ENCODE assay signal across 24 cellular contexts in the genomic region with DNA sequence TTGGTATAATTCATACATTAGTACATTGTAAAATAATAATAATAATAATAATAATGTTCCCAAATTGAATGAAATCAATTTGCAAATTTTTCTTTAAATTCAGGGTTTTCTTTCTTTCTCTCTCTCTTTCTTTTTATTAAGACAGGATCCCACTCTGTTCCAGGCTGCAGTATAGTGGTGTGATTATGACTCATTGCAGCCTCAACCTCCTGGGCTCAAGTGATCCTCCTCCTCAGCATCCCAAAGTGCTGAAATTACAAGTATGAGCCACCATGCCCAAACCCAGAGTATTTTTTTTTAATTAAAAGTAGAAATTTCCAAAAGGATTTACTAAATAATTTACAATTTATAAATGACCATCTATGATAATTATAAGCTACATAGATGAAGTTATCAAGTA.
A peak's percentile ranks its signal among the peaks of the same experiment; 100 is the strongest.
DNase-seq lines count a peak whose midpoint lies in the region; FAIRE-seq and TF ChIP-seq lines count a peak whose summit lies in the region.
"Had no signal": no experiment of that assay in that cellular context is flagged by ENCODE, and none has a peak within 500 bp of the region (broad histone marks: within the 10 kb centered on the region; RNA-seq: fewer than 3 reads in every experiment).

No MANE protein-coding gene starts in this region.

- BruUV-seq in endothelial cell of umbilical vein (replicated peaks; lab: Mats Ljungman, UMichigan) = no TSS peak

- H3K9me1 ChIP-seq in endothelial cell of umbilical vein (replicated peaks; ENCODE audit: control insufficient read depth, extremely low read depth, insufficient read depth, low read length) = no peaks in the 10 kb centered on the region

- DNase-seq in EH (ENCODE audit: low read depth) = peak; percentile 32
- DNase-seq in RKO (ENCODE audit: low spot score) = peak; percentile 17
- no peak for DNase-seq in endothelial cell of umbilical vein (ENCODE audit: low read depth, low spot score)
- DNase-seq in kidney tubule cell (ENCODE audit: low spot score) = peak; percentile 19
- no peak for DNase-seq in stimulated activated CD4-positive, alpha-beta T cell treated with anti-CD3 and anti-CD28 coated beads, Interleukin-15, amount 100 ng/mL, for 24 hours
- no peak for DNase-seq in midbrain (lab: John Stamatoyannopoulos, UW)
- no peak for DNase-seq in ureter (ENCODE audit: low spot score)
- no peak for DNase-seq in esophagus squamous epithelium (lab: John Stamatoyannopoulos, UW)
- DNase-seq: activated CD4-positive, alpha-beta T cell treated with anti-CD3 and anti-CD28 coated beads for 48 hours; activated gamma-delta T cell treated with Interleukin-2 at 50 U/mL for 16 hours; activated T-cell treated with anti-CD3 and anti-CD28 coated beads, Interleukin-2, amount 50 U/mL, for 24 hours; DMS53; KG1; lower lobe of right lung; NCI-H146; NCI-H524; Peyer's patch; SJCRH30 had no signal

- H3K27me3 ChIP-seq in endothelial cell of umbilical vein (ENCODE audit: control insufficient read depth in 2 of 2, insufficient read depth in 2 of 2, low read length in 2 of 2) (no peaks in the 10 kb centered on the region), esophagus squamous epithelium (no peaks in the 10 kb centered on the region)
- H3K27me3 ChIP-seq: gastroesophageal sphincter, neural progenitor cell, Peyer's patch, SJCRH30 had no signal

- no peak overlapping the region for H3K27ac ChIP-seq in endothelial cell of umbilical vein (ENCODE audit: insufficient read depth, low read depth, low read length)
- H3K27ac ChIP-seq in esophagus squamous epithelium = no peak overlapping the region
- H3K27ac ChIP-seq: A549, gastroesophageal sphincter, lower lobe of right lung, neural progenitor cell, Peyer's patch, SJCRH30 had no signal

- H3K4me3 ChIP-seq in endothelial cell of umbilical vein (replicated peaks in 1 of 3; ENCODE audit: insufficient read depth in 1 of 3, low read depth in 1 of 3, low read length in 3 of 3) (no peak overlapping the region), esophagus squamous epithelium (no peak overlapping the region)
- H3K4me3 ChIP-seq: A549, gastroesophageal sphincter, lower lobe of right lung, neural progenitor cell, Peyer's patch, SJCRH30 had no signal

- H3K36me3 ChIP-seq in endothelial cell of umbilical vein (ENCODE audit: control insufficient read depth in 2 of 2, extremely low read depth in 1 of 2, insufficient read depth in 2 of 2, low read length in 2 of 2) = no peaks in the 10 kb centered on the region
- peaks cover 0 to 13% (median 0%) of the 10 kb centered on the region in 3 donors for H3K36me3 ChIP-seq in esophagus squamous epithelium
- H3K36me3 ChIP-seq: lower lobe of right lung, neural progenitor cell, Peyer's patch had no signal

- H3K4me2 ChIP-seq in endothelial cell of umbilical vein (ENCODE audit: insufficient read depth, low read length) = no peak overlapping the region
- H3K4me2 ChIP-seq: A549, neural progenitor cell had no signal

- H2AFZ ChIP-seq in endothelial cell of umbilical vein (ENCODE audit: low read depth, low read length) = no peak overlapping the region
- H2AFZ ChIP-seq: neural progenitor cell had no signal

- H3K79me2 ChIP-seq in endothelial cell of umbilical vein (ENCODE audit: control insufficient read depth, insufficient read depth, low read length) = no peaks in the 10 kb centered on the region

- H3K9ac ChIP-seq in endothelial cell of umbilical vein (replicated peaks; ENCODE audit: extremely low read depth, insufficient read depth, low read length) = no peak overlapping the region
- H3K9ac ChIP-seq: neural progenitor cell had no signal

- no peak for FAIRE-seq in endothelial cell of umbilical vein (lab: Jason Lieb, UNC)
- FAIRE-seq: A549, GM12892, HTR-8/SVneo, keratinocyte had no signal

- TF ChIP-seq CTCF in endothelial cell of umbilical vein (IDR thresholded peaks at IDR 0.05; ENCODE audit: extremely low read depth in 1 of 2, insufficient read depth in 1 of 2, low read depth in 1 of 2, low read length in 2 of 2) (no peak), esophagus squamous epithelium (IDR thresholded peaks at IDR 0.05) (no peak)

- CTCF ChIA-PET in endothelial cell of umbilical vein (lab: Charles Lee) = interaction anchor here (0.8 to 0.9 kb wide), 2 partner anchors 25 to 162 kb away, joined by 3 read pairs; no protein-coding TSS in a partner anchor

- H3K9me3 ChIP-seq in endothelial cell of umbilical vein (replicated peaks; ENCODE audit: control insufficient read depth, insufficient read depth, low read length) (no peaks in the 10 kb centered on the region), esophagus squamous epithelium (no peaks in the 10 kb centered on the region)
- H3K9me3 ChIP-seq: A549, gastroesophageal sphincter, lower lobe of right lung, Peyer's patch, SJCRH30 had no signal

- POLR2A ChIA-PET in endothelial cell of umbilical vein (lab: Charles Lee) = no interaction called here

- dilution Hi-C loops in endothelial cell of umbilical vein (cut with MboI; ENCODE audit: extremely low pct_ligation_motif_present, low sequenced_read_pairs) = no loop called here

- H3K4me1 ChIP-seq in endothelial cell of umbilical vein (ENCODE audit: control insufficient read depth, extremely low read depth, insufficient read depth, low read length) = no peaks in the 10 kb centered on the region
- no peaks in the 10 kb centered on the region for H3K4me1 ChIP-seq in esophagus squamous epithelium
- H3K4me1 ChIP-seq: A549, gastroesophageal sphincter, lower lobe of right lung, neural progenitor cell, Peyer's patch had no signal

- intact Hi-C loops in endothelial cell of umbilical vein (cut with micrococcal nuclease) (no loop called here), esophagus squamous epithelium (cut with DNase I) (no loop called here)

- TF ChIP-seq POLR2A in endothelial cell of umbilical vein (IDR thresholded peaks at IDR 0.05; ENCODE audit: low read depth, low read length) (no peak), esophagus squamous epithelium (IDR thresholded peaks at IDR 0.05) (no peak)

- no peaks in the 10 kb centered on the region for H4K20me1 ChIP-seq in endothelial cell of umbilical vein (replicated peaks; ENCODE audit: control insufficient read depth, extremely low read depth, insufficient read depth, low read length)

TF ChIP-seq in endothelial cell of umbilical vein, 7 proteins besides CTCF, POLR2A, EP300 and RAD21:
- TF ChIP-seq JUN (IDR thresholded peaks at IDR 0.05; ENCODE audit: borderline replicate concordance, insufficient read depth, insufficient read length, low read depth) (no peak), FOS (IDR thresholded peaks at IDR 0.05; ENCODE audit: borderline replicate concordance, insufficient read depth, low read length) (peak; percentile 5), POLR2AphosphoS5 (IDR thresholded peaks at IDR 0.05; ENCODE audit: insufficient read depth, low read depth, low read length) (no peak), GATA2 (IDR thresholded peaks at IDR 0.05; ENCODE audit: insufficient read depth, insufficient read length, low read depth, low read length) (no peak), EZH2 (IDR thresholded peaks at IDR 0.05; ENCODE audit: borderline replicate concordance, low read depth, low read length, severe bottlenecking) (no peak), MYC (IDR thresholded peaks at IDR 0.05; ENCODE audit: low read depth, low read length) (no peak)
- TF ChIP-seq, protein P1, sequence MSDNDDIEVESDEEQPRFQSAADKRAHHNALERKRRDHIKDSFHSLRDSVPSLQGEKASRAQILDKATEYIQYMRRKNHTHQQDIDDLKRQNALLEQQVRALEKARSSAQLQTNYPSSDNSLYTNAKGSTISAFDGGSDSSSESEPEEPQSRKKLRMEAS (IDR thresholded peaks at IDR 0.05; ENCODE audit: insufficient read depth, insufficient read length) = no peak

Comparison
In these comparisons a context has a peak if more than half of its experiments do, and no peak if none do; other contexts are left out.
1. DNase-seq: peak in EH (single experiment), RKO (single experiment) and kidney tubule cell (single experiment); none in endothelial cell of umbilical vein (single experiment), stimulated activated CD4-positive, alpha-beta T cell treated with anti-CD3 and anti-CD28 coated beads, Interleukin-15, amount 100 ng/mL, for 24 hours (single experiment), midbrain (single experiment), ureter (single experiment) and esophagus squamous epithelium (single experiment).